ENCODE assay signal across 8 cellular contexts in the genomic region with DNA sequence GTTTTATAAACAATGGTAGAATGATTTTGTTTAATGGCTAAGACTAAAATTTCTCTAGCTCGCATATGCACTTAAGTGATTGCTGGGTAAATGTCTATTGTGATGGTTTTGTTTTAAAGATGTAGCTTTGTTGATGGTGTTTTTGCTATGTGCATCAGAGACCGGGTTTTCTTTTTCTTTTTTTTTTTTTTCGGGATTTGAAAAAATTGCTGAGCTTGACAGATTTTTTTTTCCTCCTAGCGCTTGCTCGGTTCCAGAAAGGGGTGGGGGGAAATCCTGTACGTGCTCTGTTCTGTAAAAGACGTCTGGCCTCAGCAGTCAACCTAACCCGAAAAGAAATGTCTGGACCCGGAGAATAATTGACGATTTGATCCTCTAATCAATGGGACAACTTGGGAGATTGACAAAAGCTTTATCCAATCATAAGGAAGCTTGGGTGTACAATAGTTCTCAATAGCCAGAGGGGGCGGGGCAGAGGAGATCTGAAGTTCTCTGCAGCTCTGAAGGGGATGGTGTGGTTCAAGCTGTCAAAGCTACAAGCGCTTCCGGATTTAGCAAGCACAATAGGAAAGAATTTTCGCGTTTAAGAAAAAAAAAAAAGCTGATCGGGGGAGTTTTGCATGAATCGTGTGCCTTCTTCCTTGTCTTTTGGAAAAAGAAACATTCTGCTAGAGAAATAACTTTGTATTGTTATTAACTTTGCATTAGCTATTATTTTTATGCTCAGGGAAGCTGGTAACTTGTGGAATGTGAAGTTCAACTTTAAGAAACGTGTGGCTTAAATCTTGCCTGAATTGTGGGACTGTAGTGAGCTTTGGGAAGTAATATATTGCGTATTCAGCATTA. TPM values are rescaled to one million over a fixed set of nuclear protein-coding genes. Genes with fewer than 3 reads are reported as not detected.
DNase-seq lines count a peak whose midpoint lies in the region; ATAC-seq and TF ChIP-seq lines count a peak whose summit lies in the region.

No MANE protein-coding gene starts in this region.

- H3K27ac Mint-ChIP-seq in HFFc6: peak overlapping the region; percentile 90

- no peaks in the 10 kb centered on the region for H3K36me3 Mint-ChIP-seq in HFFc6 (ENCODE audit: low read depth)

- peak overlapping the region; percentile 94 for H3K4me2 ChIP-seq in osteoblast (ENCODE audit: insufficient read depth, low read length)

- H3K4me1 Mint-ChIP-seq in HFFc6 (ENCODE audit: low read depth): peaks cover 52% of the 10 kb centered on the region

- H3K4me3 Mint-ChIP-seq in HFFc6: peak overlapping the region; percentile 91

- TF ChIP-seq CTCF in HFFc6 (IDR thresholded peaks at IDR 0.05): peak; percentile 14; the same call in 1 of the 2 replicates
- TF ChIP-seq CTCF in osteoblast (IDR thresholded peaks at IDR 0.05; ENCODE audit: extremely low read depth, low read depth, low read length): no peak
- no peak for TF ChIP-seq CTCF in thoracic aorta (IDR thresholded peaks at IDR 0.05)

- H3K27me3 Mint-ChIP-seq in HFFc6 (ENCODE audit: insufficient read depth): peaks cover 2% of the 10 kb centered on the region; the same call in 1 of the 2 replicates

- peak; percentile 67 for ATAC-seq in SK-N-SH treated with all-trans-retinoic acid at 6 μM for 48 hours
- peak; percentile 80 for ATAC-seq in Right ventricle myocardium inferior
- peak; percentile 57 for ATAC-seq in thoracic aorta (ENCODE audit: insufficient number of reproducible peaks, low FRiP score, low read depth)

- peak overlapping the region; percentile 93 for H2AFZ ChIP-seq in osteoblast (ENCODE audit: low read length)

- H3K79me2 ChIP-seq in osteoblast (ENCODE audit: insufficient read depth, low read length): peaks cover under 1% of the 10 kb centered on the region

- DNase-seq in Daoy (ENCODE audit: low read depth) (peak; percentile 97), HFFc6 (peak; percentile 100), NCI-H1092 (lab: John Stamatoyannopoulos, UW) (peak; percentile 90), Right ventricle myocardium inferior (ENCODE audit: missing footprints) (peak; percentile 95), osteoblast (ENCODE audit: insufficient read length, low spot score, missing footprints) (peak; percentile 98), thoracic aorta (ENCODE audit: low spot score) (peak; percentile 88)
- peak; percentile 77 for DNase-seq in activated naive CD8-positive, alpha-beta T cell treated with anti-CD3 and anti-CD28 coated beads, Interleukin-2, amount 50 U/mL, for 16 hours (ENCODE audit: low read depth, low spot score)

- H3K9me3 ChIP-seq in osteoblast (ENCODE audit: low read depth, low read length) (no peaks in the 10 kb centered on the region), thoracic aorta (no peaks in the 10 kb centered on the region)

- H3K27me3 ChIP-seq in osteoblast (ENCODE audit: insufficient read depth, low read length) (no peaks in the 10 kb centered on the region), thoracic aorta (replicated peaks; ENCODE audit: insufficient read depth) (no peaks in the 10 kb centered on the region)

- H3K4me1 ChIP-seq in osteoblast (ENCODE audit: insufficient read depth, low read length) (peaks cover 44% of the 10 kb centered on the region), thoracic aorta (ENCODE audit: control insufficient read depth in 1 of 2, low read depth in 2 of 2) (peaks cover 27 to 37% of the 10 kb centered on the region in 2 donors)

- H3K4me3 ChIP-seq in osteoblast (ENCODE audit: insufficient read depth, low read length) (peak overlapping the region; percentile 87), thoracic aorta (peak overlapping the region; percentile 77)

- H3K36me3 ChIP-seq in osteoblast (ENCODE audit: insufficient read depth, low read length) (no peaks in the 10 kb centered on the region), thoracic aorta (no peaks in the 10 kb centered on the region)

- no peaks in the 10 kb centered on the region for H3K9me3 Mint-ChIP-seq in HFFc6

- H3K27ac ChIP-seq in osteoblast (ENCODE audit: low read depth, low read length) (peak overlapping the region; percentile 76), thoracic aorta (peak overlapping the region; percentile 81 to 83)

- intact Hi-C loops in Right ventricle myocardium inferior (cut with DNase I): loop anchor here (1.0 to 2.0 kb wide), 2 partner anchors 25 to 105 kb away; no protein-coding TSS in a partner anchor

- H4K20me1 ChIP-seq in osteoblast (ENCODE audit: insufficient read depth, low read length): no peaks in the 10 kb centered on the region

TF ChIP-seq in SK-N-SH treated with all-trans-retinoic acid at 6 μM for 48 hours, 23 proteins besides CTCF, POLR2A, EP300 and RAD21:
- TF ChIP-seq, protein P1, sequence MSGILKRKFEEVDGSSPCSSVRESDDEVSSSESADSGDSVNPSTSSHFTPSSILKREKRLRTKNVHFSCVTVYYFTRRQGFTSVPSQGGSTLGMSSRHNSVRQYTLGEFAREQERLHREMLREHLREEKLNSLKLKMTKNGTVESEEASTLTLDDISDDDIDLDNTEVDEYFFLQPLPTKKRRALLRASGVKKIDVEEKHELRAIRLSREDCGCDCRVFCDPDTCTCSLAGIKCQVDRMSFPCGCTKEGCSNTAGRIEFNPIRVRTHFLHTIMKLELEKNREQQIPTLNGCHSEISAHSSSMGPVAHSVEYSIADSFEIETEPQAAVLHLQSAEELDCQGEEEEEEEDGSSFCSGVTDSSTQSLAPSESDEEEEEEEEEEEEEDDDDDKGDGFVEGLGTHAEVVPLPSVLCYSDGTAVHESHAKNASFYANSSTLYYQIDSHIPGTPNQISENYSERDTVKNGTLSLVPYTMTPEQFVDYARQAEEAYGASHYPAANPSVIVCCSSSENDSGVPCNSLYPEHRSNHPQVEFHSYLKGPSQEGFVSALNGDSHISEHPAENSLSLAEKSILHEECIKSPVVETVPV (CRISPR knock-in tag; IDR thresholded peaks at IDR 0.05): no peak
- TF ChIP-seq BACH2 (CRISPR knock-in tag; IDR thresholded peaks at IDR 0.05; ENCODE audit: borderline replicate concordance) (no peak), SNAI2 (CRISPR knock-in tag; IDR thresholded peaks at IDR 0.05) (no peak), ISL1 (CRISPR knock-in tag; IDR thresholded peaks at IDR 0.05) (no peak), PPARA (CRISPR knock-in tag; IDR thresholded peaks at IDR 0.05; ENCODE audit: borderline replicate concordance) (no peak), CREB5 (CRISPR knock-in tag; IDR thresholded peaks at IDR 0.05; ENCODE audit: low read depth) (no peak), PATZ1 (CRISPR knock-in tag; IDR thresholded peaks at IDR 0.05; ENCODE audit: borderline replicate concordance) (no peak), CSDC2 (CRISPR knock-in tag; IDR thresholded peaks at IDR 0.05) (no peak), ZFP30 (CRISPR knock-in tag; IDR thresholded peaks at IDR 0.05) (no peak), TOX (CRISPR knock-in tag; IDR thresholded peaks at IDR 0.05; ENCODE audit: borderline replicate concordance) (no peak), RARB (CRISPR knock-in tag; IDR thresholded peaks at IDR 0.05) (no peak), ZNF8 (CRISPR knock-in tag; IDR thresholded peaks at IDR 0.05) (no peak), OSR1 (CRISPR knock-in tag; IDR thresholded peaks at IDR 0.05) (no peak), ZC3H10 (CRISPR knock-in tag; IDR thresholded peaks at IDR 0.05) (no peak), GLIS3 (CRISPR knock-in tag; IDR thresholded peaks at IDR 0.05) (no peak), ARNTL (CRISPR knock-in tag; IDR thresholded peaks at IDR 0.05; ENCODE audit: borderline replicate concordance, low read depth) (no peak), ZNF565 (CRISPR knock-in tag; conservative IDR thresholded peaks at IDR 0.05; ENCODE audit: low read depth) (no peak)

RNA-seq across cellular contexts. Expression of gene NFIA, which starts 4.5 kb away (rescaled TPM):
- 3.4 and 5.0 TPM in 2 replicates for total RNA-seq in Daoy (2014; rRNA removed; shearing (Covaris generic))
- total RNA-seq in HFFc6 (2021; fragmentation: NEBNext Ultra II Directional; extraction: Animal tissue kit (Norgen Biotek cat#: 25700)): 10 to 100 TPM in 4 of 6 experiments, 1 to 10 TPM in 2; 8.5 to 11.3 (median 10.4) TPM
- total RNA-seq in Right ventricle myocardium inferior (97.6 TPM), osteoblast (7.2 and 8.0 TPM in 2 replicates), thoracic aorta (100 to 1,000 TPM in 1 of 2 donors, 10 to 100 TPM in 1; 99.8 to 118 TPM)

Comparison
In these comparisons a context has a peak if more than half of its experiments do, and no peak if none do; other contexts are left out.
1. Peak in every context shown above with its lines: DNase-seq, ATAC-seq, H3K4me3 ChIP-seq and H3K27ac ChIP-seq.